In genomic region chr20:48941467-48941866, GRCh38 we compare ENCODE assay signal across 16 cellular contexts. TPM values are rescaled to one million over a fixed set of nuclear protein-coding genes. Genes with fewer than 3 reads are reported as not detected.
DNase-seq lines count a peak whose midpoint lies in the region; ATAC-seq and TF ChIP-seq lines count a peak whose summit lies in the region.
"Had no signal": no experiment of that assay in that cellular context is flagged by ENCODE, and none has a peak within 500 bp of the region (broad histone marks: within the 10 kb centered on the region; RNA-seq: fewer than 3 reads in every experiment).

No MANE protein-coding gene starts in this region.

- no peaks in the 10 kb centered on the region; the same call in 1 of the 2 replicates for H3K27me3 Mint-ChIP-seq in WTC11 (ENCODE audit: low read depth)
- H3K27me3 Mint-ChIP-seq: CD4-positive, alpha-beta memory T cell had no signal

- H3K27me3 ChIP-seq in right atrium auricular region (no peaks in the 10 kb centered on the region), RWPE2 (ENCODE audit: insufficient read depth, poor library complexity, severe bottlenecking) (no peaks in the 10 kb centered on the region), right cardiac atrium (ENCODE audit: control insufficient read depth, insufficient read depth) (no peaks in the 10 kb centered on the region)

- H3K9me3 ChIP-seq in right atrium auricular region (no peaks in the 10 kb centered on the region), RWPE2 (ENCODE audit: severe bottlenecking) (no peaks in the 10 kb centered on the region), right cardiac atrium (ENCODE audit: control insufficient read depth, low read length) (no peaks in the 10 kb centered on the region)

- peak; percentile 38 for ATAC-seq in Right ventricle myocardium superior (ENCODE audit: poor library complexity)
- no peak for ATAC-seq in RWPE2 (ENCODE audit: low read depth)
- ATAC-seq in right cardiac atrium, result peak; percentile 27
- no peak for ATAC-seq in WTC11
- ATAC-seq: GM23338 had no signal

- intact Hi-C loops in Right ventricle myocardium superior (cut with DNase I), result no loop called here
- intact Hi-C loops in right cardiac atrium (cut with DNase I), result no loop called here

- H3K4me1 Mint-ChIP-seq in WTC11, result peaks cover 2% of the 10 kb centered on the region; the same call in 1 of the 2 replicates
- H3K4me1 Mint-ChIP-seq: CD14-positive monocyte, GM23338 had no signal

- H3K4me3 ChIP-seq in right atrium auricular region (no peak overlapping the region), RWPE2 (ENCODE audit: severe bottlenecking) (no peak overlapping the region), right cardiac atrium (ENCODE audit: low read length) (no peak overlapping the region)
- H3K4me3 ChIP-seq: GM23338 had no signal

- peaks cover 19% of the 10 kb centered on the region for H3K36me3 Mint-ChIP-seq in WTC11

- POLR2A ChIA-PET in WTC11 (lab: Charles Lee), result no interaction called here

- H3K27ac ChIP-seq in right atrium auricular region, result peak overlapping the region in 1 of 2 donors; percentile 7
- peak overlapping the region; percentile 32; the same call in 1 of the 2 replicates for H3K27ac ChIP-seq in C4-2B
- H3K27ac ChIP-seq in RWPE2 (ENCODE audit: poor library complexity, severe bottlenecking), result no peak overlapping the region
- H3K27ac ChIP-seq in right cardiac atrium (ENCODE audit: low read length), result no peak overlapping the region
- H3K27ac ChIP-seq: HL-60 had no signal

- peaks cover 4% of the 10 kb centered on the region; the same call in 1 of the 2 replicates for H3K9me3 Mint-ChIP-seq in WTC11
- H3K9me3 Mint-ChIP-seq: CD14-positive monocyte; CD4-positive, alpha-beta memory T cell had no signal

- H3K4me1 ChIP-seq in right atrium auricular region, result peaks cover 0 to 54% of the 10 kb centered on the region in 2 donors
- peaks cover 11% of the 10 kb centered on the region for H3K4me1 ChIP-seq in RWPE2 (ENCODE audit: insufficient read depth, poor library complexity, severe bottlenecking)
- H3K4me1 ChIP-seq in right cardiac atrium (ENCODE audit: control insufficient read depth, insufficient read depth, low read length), result peaks cover 11% of the 10 kb centered on the region

- no peak overlapping the region for H3K4me3 Mint-ChIP-seq in WTC11
- H3K4me3 Mint-ChIP-seq: CD14-positive monocyte; CD4-positive, alpha-beta memory T cell; GM23338 had no signal

- H3K36me3 ChIP-seq in right atrium auricular region, result peaks cover 35% of the 10 kb centered on the region
- peaks cover 59% of the 10 kb centered on the region for H3K36me3 ChIP-seq in RWPE2 (ENCODE audit: low read depth)

- WGBS in right cardiac atrium, result 59% methylated on average over 4 of the region's 4 CpGs

- DNase-seq in Right ventricle myocardium superior (no peak), right atrium auricular region (ENCODE audit: low spot score) (no peak), RWPE2 (ENCODE audit: low spot score) (peak; percentile 39), right cardiac atrium (no peak), WTC11 (ENCODE audit: low spot score) (no peak), NCI-H748 treated with DMSO at 0.1 percent for 48 hours (lab: John Stamatoyannopoulos, UW) (no peak)
- DNase-seq: AML-193; CD4-positive, alpha-beta memory T cell; DMS153; DMS79; GDM1; HCEC 1CT had no signal

- CTCF ChIA-PET in WTC11 (lab: Charles Lee), result no interaction called here

- TF ChIP-seq CTCF in right atrium auricular region (IDR thresholded peaks at IDR 0.05), result no peak
- no peak for TF ChIP-seq CTCF in C4-2B (conservative IDR thresholded peaks at IDR 0.05)
- TF ChIP-seq CTCF in RWPE2 (IDR thresholded peaks at IDR 0.05; ENCODE audit: poor library complexity, severe bottlenecking), result no peak
- no peak for TF ChIP-seq CTCF in WTC11 (IDR thresholded peaks at IDR 0.05)

- H3K27ac Mint-ChIP-seq in WTC11, result no peak overlapping the region
- H3K27ac Mint-ChIP-seq: CD14-positive monocyte, GM23338 had no signal

TF ChIP-seq in WTC11, 78 proteins besides CTCF, POLR2A, EP300 and RAD21:
- TF ChIP-seq MAX (CRISPR knock-in tag; IDR thresholded peaks at IDR 0.05) (no peak), IRF1 (CRISPR knock-in tag; IDR thresholded peaks at IDR 0.05) (no peak), GRHL2 (CRISPR knock-in tag; IDR thresholded peaks at IDR 0.05; ENCODE audit: insufficient replicate concordance, severe bottlenecking) (no peak), SMAD3 (CRISPR knock-in tag; IDR thresholded peaks at IDR 0.05; ENCODE audit: borderline replicate concordance) (no peak)

RNA-seq across cellular contexts. Expression of gene ARFGEF2, which starts 20.0 kb away (rescaled TPM):
- total RNA-seq in Right ventricle myocardium superior, result 36.8 TPM
- total RNA-seq in right atrium auricular region, result 10 to 100 TPM; 31.5 to 46.5 TPM
- total RNA-seq in right cardiac atrium, result 10 to 100 TPM; 37.3 to 44.1 (median 38.5) TPM
- 10.8 TPM for polyA plus RNA-seq in right cardiac atrium
- total RNA-seq in WTC11 (2021), result 17.3 to 20.9 TPM (median 17.7 TPM) in 3 replicates

Comparison
In these comparisons a context has a peak if more than half of its experiments do, and no peak if none do; other contexts are left out.
1. ATAC-seq: peak in Right ventricle myocardium superior (single experiment) and right cardiac atrium (2 of 2); none in RWPE2 (single experiment) and WTC11 (single experiment).